11 cellular contexts compared by ENCODE assay signal in the genomic region with DNA sequence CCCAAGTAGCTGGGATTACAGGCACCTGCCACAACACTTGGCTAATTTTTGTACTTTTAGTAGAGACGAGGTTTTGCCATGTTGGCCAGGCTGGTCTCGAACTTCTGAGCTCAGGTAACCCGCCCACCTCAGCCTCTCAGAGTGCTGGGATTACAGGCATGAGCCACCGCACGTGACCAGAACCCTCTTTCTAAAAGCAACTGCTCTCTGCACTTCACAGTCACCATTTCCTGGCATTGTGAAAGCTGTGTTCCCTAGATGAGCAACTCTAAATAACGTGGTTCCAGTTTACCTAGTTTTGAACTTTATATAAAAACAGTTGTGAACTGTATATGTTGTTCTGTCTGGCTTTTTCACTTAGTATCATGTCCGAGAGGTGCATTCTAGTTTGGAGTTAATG.
DNase-seq lines count a peak whose midpoint lies in the region; ATAC-seq and TF ChIP-seq lines count a peak whose summit lies in the region.
"Had no signal": no experiment of that assay in that cellular context is flagged by ENCODE, and none has a peak within 500 bp of the region (broad histone marks: within the 10 kb centered on the region; RNA-seq: fewer than 3 reads in every experiment).

No MANE protein-coding gene starts in this region.

- no peak overlapping the region for H3K4me3 Mint-ChIP-seq in activated T-cell treated with anti-CD3 and anti-CD28 coated beads, Interleukin-2, amount 50 U/mL, for 4 hours

- peak overlapping the region; percentile 51; the same call in 1 of the 2 replicates for H2BK20ac ChIP-seq in IMR-90 (ENCODE audit: low read depth, low read length)

- H3K36me3 Mint-ChIP-seq in activated T-cell treated with anti-CD3 and anti-CD28 coated beads, Interleukin-2, amount 50 U/mL, for 4 hours (ENCODE audit: insufficient read depth), result peaks cover 3% of the 10 kb centered on the region

- H2BK120ac ChIP-seq in IMR-90 (ENCODE audit: low read depth, low read length), result peak overlapping the region; percentile 35

- H3K4me2 ChIP-seq in BLaER1 treated with 17β-estradiol and CSF1 and Interleukin-3, amounts not matched to agents 10 nM and 100 nM, result peak overlapping the region; percentile 71 to 90 (median 80)
- H3K4me2 ChIP-seq in IMR-90 (ENCODE audit: low read depth, low read length), result no peak overlapping the region; the same call in 1 of the 2 replicates

- H4K8ac ChIP-seq in IMR-90 (ENCODE audit: low read depth in 2 of 2, low read length in 2 of 2), result no peak overlapping the region; a peak in 1 of 4 replicates

- H3K79me1 ChIP-seq in IMR-90 (ENCODE audit: low read depth in 1 of 2, low read length in 2 of 2), result peaks cover 10 to 80% of the 10 kb centered on the region in 2 experiments

- peak overlapping the region; percentile 70 for H2BK5ac ChIP-seq in IMR-90 (ENCODE audit: low read depth, low read length, poor library complexity, severe bottlenecking)

- H3K4ac ChIP-seq in IMR-90 (ENCODE audit: low read depth, low read length), result peak overlapping the region; percentile 87; the same call in 1 of the 2 replicates

- peak overlapping the region; percentile 65 for H3K14ac ChIP-seq in IMR-90 (replicated peaks; ENCODE audit: low read depth, low read length)

- WGBS in IMR-90 (ENCODE audit: extremely low coverage in 2 of 2, insufficient read length in 1 of 2), 2 experiments, result 93% methylated on average over 2 of the region's 7 CpGs; no CpG with 5 or more reads in 1 of the 2 experiments

- in situ Hi-C loops in IMR-90 (cut with MboI; ENCODE audit: low sequenced_read_pairs), result no loop called here

- ATAC-seq in IMR-90 (ENCODE audit: low read depth), result no peak
- ATAC-seq in activated T-cell treated with anti-CD3 and anti-CD28 coated beads, Interleukin-2, amount 50 U/mL, for 4 hours, result peak; percentile 76 to 86
- ATAC-seq in GM19397 (IDR thresholded peaks at IDR 0.05; ENCODE audit: unreplicated experiment), result no peak
- ATAC-seq in HG03196 (IDR thresholded peaks at IDR 0.05; ENCODE audit: unreplicated experiment), result no peak

- CTCF ChIA-PET in IMR-90 (lab: Yijun Ruan, JAX), result interaction anchor here (1.7 kb wide), 1 partner anchor 157 kb away, joined by 7 read pairs; no protein-coding TSS in a partner anchor

- no peak overlapping the region for H3K56ac ChIP-seq in IMR-90 (ENCODE audit: extremely low read depth, insufficient read depth, low read length)

- peaks cover 11% of the 10 kb centered on the region for H3K4me1 Mint-ChIP-seq in activated T-cell treated with anti-CD3 and anti-CD28 coated beads, Interleukin-2, amount 50 U/mL, for 4 hours (ENCODE audit: low read depth)

- no peak overlapping the region for H2AFZ ChIP-seq in IMR-90 (replicated peaks; ENCODE audit: low read length, poor library complexity)

- no peak overlapping the region for H2AK5ac ChIP-seq in IMR-90 (ENCODE audit: low read depth, low read length)

- DNase-seq in IMR-90 (no peak), lung microvascular endothelial cell (ENCODE audit: low read depth in 2 of 2) (peak; percentile 89 to 94), BE2C (no peak), NCI-H187 (lab: John Stamatoyannopoulos, UW) (no peak)
- no peak for DNase-seq in activated T-cell treated with anti-CD3 and anti-CD28 coated beads, Interleukin-2, amount 50 U/mL, for 4 hours
- DNase-seq: HCEC 1CT, kidney glomerular epithelial cell, SW 1271 had no signal

- no peaks in the 10 kb centered on the region for H3K27me3 Mint-ChIP-seq in activated T-cell treated with anti-CD3 and anti-CD28 coated beads, Interleukin-2, amount 50 U/mL, for 4 hours (ENCODE audit: low read depth)

- dilution Hi-C loops in IMR-90 (cut with HindIII; ENCODE audit: low sequenced_read_pairs, unreplicated experiment), result no loop called here

- H3K23ac ChIP-seq in IMR-90 (ENCODE audit: low read depth, low read length), result no peak overlapping the region

- intact Hi-C loops in IMR-90 (cut with micrococcal nuclease), result no loop called here

- H3K18ac ChIP-seq in IMR-90 (ENCODE audit: low read depth, low read length), result peak overlapping the region; percentile 27; the same call in 1 of the 2 replicates

- no peak overlapping the region for H2AK9ac ChIP-seq in IMR-90 (replicated peaks; ENCODE audit: low read depth, low read length, poor library complexity)

- TF ChIP-seq CTCF in IMR-90 (conservative IDR thresholded peaks at IDR 0.05; ENCODE audit: low read depth, low read length), result no peak
- TF ChIP-seq CTCF in BE2C (IDR thresholded peaks at IDR 0.05; ENCODE audit: low read depth, low read length), result no peak

- no peak overlapping the region for H2BK15ac ChIP-seq in IMR-90 (ENCODE audit: low read depth, low read length)

- H3K4me3 ChIP-seq in BLaER1 treated with 17β-estradiol and CSF1 and Interleukin-3, amounts not matched to agents 10 nM and 100 nM, result no peak overlapping the region
- H3K4me3 ChIP-seq in IMR-90 (ENCODE audit: insufficient read depth, low read depth, low read length) (no peak overlapping the region), BE2C (ENCODE audit: low read depth, low read length) (no peak overlapping the region)

- H3K9ac ChIP-seq in BLaER1 treated with 17β-estradiol and CSF1 and Interleukin-3, amounts not matched to agents 10 nM and 100 nM, result peak overlapping the region in 9 of 11 experiments; percentile 5 to 52 (median 44); a peak in 10 of 22 replicates
- no peak overlapping the region for H3K9ac ChIP-seq in IMR-90 (ENCODE audit: low read depth, low read length)

- H3K27me3 ChIP-seq in BLaER1 treated with 17β-estradiol and CSF1 and Interleukin-3, amounts not matched to agents 10 nM and 100 nM, result no peaks in the 10 kb centered on the region
- H3K27me3 ChIP-seq in IMR-90 (ENCODE audit: control insufficient read depth, insufficient read depth, low read length) (no peaks in the 10 kb centered on the region), BE2C (no peaks in the 10 kb centered on the region)

- H3K36me3 ChIP-seq in BLaER1 treated with 17β-estradiol and CSF1 and Interleukin-3, amounts not matched to agents 10 nM and 100 nM, result 0 out of 22 replicates have a peak, but pooled peaks cover 0 to 3% (median 0%) of the 10 kb centered on the region in 11 experiments
- H3K36me3 ChIP-seq in IMR-90 (ENCODE audit: control insufficient read depth, insufficient read depth, low read length) (no peaks in the 10 kb centered on the region), BE2C (no peaks in the 10 kb centered on the region)

- H4K20me1 ChIP-seq in BLaER1 treated with 17β-estradiol and CSF1 and Interleukin-3, amounts not matched to agents 10 nM and 100 nM, result no peaks in the 10 kb centered on the region
- H4K20me1 ChIP-seq in IMR-90 (ENCODE audit: insufficient read depth, low read length), result no peaks in the 10 kb centered on the region; the same call in 1 of the 2 replicates

- POLR2A ChIA-PET in IMR-90 (lab: Charles Lee; ENCODE audit: unreplicated experiment), result no interaction called here

- TF ChIP-seq POLR2A in IMR-90 (IDR thresholded peaks at IDR 0.05; ENCODE audit: low read depth, low read length), result no peak

- no peak for TF ChIP-seq RAD21 in IMR-90 (IDR thresholded peaks at IDR 0.05; ENCODE audit: low read length)

- H3K9me1 ChIP-seq in IMR-90 (ENCODE audit: insufficient read depth, low read length), result peaks cover 20% of the 10 kb centered on the region

- BruUV-seq in IMR-90 (replicated peaks; lab: Mats Ljungman, UMichigan), result no TSS peak

- H3K9me3 ChIP-seq in BLaER1 treated with 17β-estradiol and CSF1 and Interleukin-3, amounts not matched to agents 10 nM and 100 nM (replicated peaks in 1 of 11), result no peaks in the 10 kb centered on the region
- H3K9me3 ChIP-seq in IMR-90 (ENCODE audit: control insufficient read depth, insufficient read depth, low read length) (no peaks in the 10 kb centered on the region), BE2C (no peaks in the 10 kb centered on the region)

- H3K9me3 Mint-ChIP-seq in activated T-cell treated with anti-CD3 and anti-CD28 coated beads, Interleukin-2, amount 50 U/mL, for 4 hours, result no peaks in the 10 kb centered on the region

- no peak overlapping the region for H4K91ac ChIP-seq in IMR-90 (ENCODE audit: insufficient read depth, low read depth, low read length)

- peaks cover 36 to 89% (median 70%) of the 10 kb centered on the region in 10 experiments for H3K4me1 ChIP-seq in BLaER1 treated with 17β-estradiol and CSF1 and Interleukin-3, amounts not matched to agents 10 nM and 100 nM
- H3K4me1 ChIP-seq in IMR-90 (ENCODE audit: control insufficient read depth, insufficient read depth, low read length) (peaks cover 35% of the 10 kb centered on the region), BE2C (peaks cover 10% of the 10 kb centered on the region; the same call in 1 of the 2 replicates)

- H4K5ac ChIP-seq in IMR-90 (ENCODE audit: low read depth, low read length), result no peak overlapping the region; the same call in 1 of the 2 replicates

- peak overlapping the region in 9 of 11 experiments; percentile 10 to 87 (median 73); a peak in 16 of 22 replicates for H3K27ac ChIP-seq in BLaER1 treated with 17β-estradiol and CSF1 and Interleukin-3, amounts not matched to agents 10 nM and 100 nM
- no peak overlapping the region for H3K27ac ChIP-seq in IMR-90 (ENCODE audit: insufficient read depth, low read length)

TF ChIP-seq in IMR-90, 13 proteins besides CTCF, POLR2A, EP300 and RAD21 (continues in another document):
- TF ChIP-seq SMC3 (IDR thresholded peaks at IDR 0.05; ENCODE audit: low read depth, low read length) (no peak), CEBPB (IDR thresholded peaks at IDR 0.05; ENCODE audit: low read depth, low read length) (no peak), RFX5 (IDR thresholded peaks at IDR 0.05; ENCODE audit: low read depth, low read length) (no peak), NFE2L2 (IDR thresholded peaks at IDR 0.05; ENCODE audit: low read depth, low read length) (no peak), MXI1 (IDR thresholded peaks at IDR 0.05; ENCODE audit: borderline replicate concordance, low read depth, low read length) (no peak), MAZ (IDR thresholded peaks at IDR 0.05; ENCODE audit: borderline replicate concordance, low read depth, low read length) (no peak), RCOR1 (IDR thresholded peaks at IDR 0.05; ENCODE audit: insufficient replicate concordance, low read length) (no peak), MAFK (IDR thresholded peaks at IDR 0.05; ENCODE audit: low read depth, low read length) (no peak), BHLHE40 (IDR thresholded peaks at IDR 0.05; ENCODE audit: low read depth, low read length) (no peak)
- TF ChIP-seq, protein P1, sequence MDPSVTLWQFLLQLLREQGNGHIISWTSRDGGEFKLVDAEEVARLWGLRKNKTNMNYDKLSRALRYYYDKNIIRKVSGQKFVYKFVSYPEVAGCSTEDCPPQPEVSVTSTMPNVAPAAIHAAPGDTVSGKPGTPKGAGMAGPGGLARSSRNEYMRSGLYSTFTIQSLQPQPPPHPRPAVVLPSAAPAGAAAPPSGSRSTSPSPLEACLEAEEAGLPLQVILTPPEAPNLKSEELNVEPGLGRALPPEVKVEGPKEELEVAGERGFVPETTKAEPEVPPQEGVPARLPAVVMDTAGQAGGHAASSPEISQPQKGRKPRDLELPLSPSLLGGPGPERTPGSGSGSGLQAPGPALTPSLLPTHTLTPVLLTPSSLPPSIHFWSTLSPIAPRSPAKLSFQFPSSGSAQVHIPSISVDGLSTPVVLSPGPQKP (IDR thresholded peaks at IDR 0.05; ENCODE audit: borderline replicate concordance, low read depth, low read length), result no peak

Comparison
In these comparisons a context has a peak if more than half of its experiments do, and no peak if none do; other contexts are left out.
1. ATAC-seq: peak in activated T-cell treated with anti-CD3 and anti-CD28 coated beads, Interleukin-2, amount 50 U/mL, for 4 hours (2 of 2); none in IMR-90 (single experiment), GM19397 (single experiment) and HG03196 (single experiment).
2. DNase-seq: peak in lung microvascular endothelial cell (2 of 2); none in IMR-90 (single experiment), activated T-cell treated with anti-CD3 and anti-CD28 coated beads, Interleukin-2, amount 50 U/mL, for 4 hours (single experiment), BE2C (single experiment) and NCI-H187 (0 of 2).